Comparison of ENCODE assay signal across 2 cellular contexts in genomic region chr13:113457510-113457909, GRCh38.
TF ChIP-seq lines count a peak whose summit lies in the region.

No MANE protein-coding gene starts in this region.

TF ChIP-seq in K562, 482 proteins besides CTCF, POLR2A, EP300 and RAD21:
- TF ChIP-seq PPARD (CRISPR knock-in tag; IDR thresholded peaks at IDR 0.05) (no peak), WHSC1 (IDR thresholded peaks at IDR 0.05; ENCODE audit: low read length) (no peak), BHLHE40 (IDR thresholded peaks at IDR 0.05; ENCODE audit: low read length) (no peak), SETDB1 (IDR thresholded peaks at IDR 0.05; ENCODE audit: low read length) (no peak), ZBTB33 (CRISPR knock-in tag; IDR thresholded peaks at IDR 0.05) (peak; percentile 77; the same call in 1 of the 2 replicates), BCL6 (CRISPR knock-in tag; IDR thresholded peaks at IDR 0.05) (no peak), HOMEZ (CRISPR knock-in tag; IDR thresholded peaks at IDR 0.05) (no peak)

TF ChIP-seq in HepG2, 621 proteins besides CTCF, POLR2A, EP300 and RAD21:
- TF ChIP-seq BCL6 (CRISPR knock-in tag; IDR thresholded peaks at IDR 0.05) (no peak), KLF6 (CRISPR knock-in tag; IDR thresholded peaks at IDR 0.05) (no peak), ELK4 (CRISPR knock-in tag; IDR thresholded peaks at IDR 0.05; ENCODE audit: borderline replicate concordance) (no peak), SALL2 (CRISPR knock-in tag; IDR thresholded peaks at IDR 0.05) (no peak), MLXIP (CRISPR knock-in tag; IDR thresholded peaks at IDR 0.05; ENCODE audit: borderline replicate concordance) (no peak), AGO2 (optimal IDR thresholded peaks at IDR 0.05; ENCODE audit: low read depth, low read length) (peak; percentile 11), ZSCAN5A (CRISPR knock-in tag; IDR thresholded peaks at IDR 0.05; ENCODE audit: borderline replicate concordance) (no peak), ZNF737 (CRISPR knock-in tag; IDR thresholded peaks at IDR 0.05; ENCODE audit: borderline replicate concordance) (no peak), MXD4 (CRISPR knock-in tag; IDR thresholded peaks at IDR 0.05) (no peak), TGIF2 (CRISPR knock-in tag; IDR thresholded peaks at IDR 0.05) (no peak), ZNF33A (CRISPR knock-in tag; IDR thresholded peaks at IDR 0.05; ENCODE audit: borderline replicate concordance) (no peak), ZSCAN29 (CRISPR knock-in tag; conservative IDR thresholded peaks at IDR 0.05) (no peak), ZBTB33 (CRISPR knock-in tag; IDR thresholded peaks at IDR 0.05) (0 out of 2 replicates have a peak, but pooled peaks have one; percentile 10), MATR3 (CRISPR knock-in tag; IDR thresholded peaks at IDR 0.05) (no peak), USF2 (IDR thresholded peaks at IDR 0.05; ENCODE audit: low read depth, low read length) (no peak), USF2 (CRISPR knock-in tag; IDR thresholded peaks at IDR 0.05; ENCODE audit: borderline replicate concordance) (no peak), ZNF281 (CRISPR knock-in tag; IDR thresholded peaks at IDR 0.05; ENCODE audit: borderline replicate concordance) (no peak), MEIS1 (CRISPR knock-in tag; IDR thresholded peaks at IDR 0.05; ENCODE audit: borderline replicate concordance) (no peak)
